ENCODE assay signal across 1 cellular context in genomic region chr18:61972389-61973264, GRCh38.
TF ChIP-seq lines count a peak whose summit lies in the region.

No MANE protein-coding gene starts in this region.

TF ChIP-seq in HepG2, 621 proteins besides CTCF, POLR2A, EP300 and RAD21 (continued from another document):
- TF ChIP-seq ZHX2 (IDR thresholded peaks at IDR 0.05; ENCODE audit: low read depth) (no peak), ZHX2 (CRISPR knock-in tag; IDR thresholded peaks at IDR 0.05; ENCODE audit: borderline replicate concordance) (no peak), RARA (CRISPR knock-in tag; IDR thresholded peaks at IDR 0.05) (no peak), YY1 (IDR thresholded peaks at IDR 0.05; ENCODE audit: insufficient read depth, insufficient replicate concordance, low read depth, low read length) (no peak), TBX2 (CRISPR knock-in tag; IDR thresholded peaks at IDR 0.05; ENCODE audit: borderline replicate concordance) (no peak)
